Comparison of ENCODE assay signal across 18 cellular contexts in genomic region chr15:67180514-67181191, GRCh38.
DNase-seq lines count a peak whose midpoint lies in the region; TF ChIP-seq lines count a peak whose summit lies in the region.
"Had no signal": no experiment of that assay in that cellular context is flagged by ENCODE, and none has a peak within 500 bp of the region (broad histone marks: within the 10 kb centered on the region; RNA-seq: fewer than 3 reads in every experiment).

No MANE protein-coding gene starts in this region.

- H3K4me3 ChIP-seq in H7 (ENCODE audit: insufficient read depth, low read depth, low read length) (no peak overlapping the region), endodermal cell (ENCODE audit: low read length) (no peak overlapping the region)
- H3K4me3 ChIP-seq: skin epidermis had no signal

- H3K27ac Mint-ChIP-seq in endodermal cell, result no peak overlapping the region
- H3K27ac Mint-ChIP-seq in progenitor cell of endocrine pancreas, result no peak overlapping the region
- H3K27ac Mint-ChIP-seq: CD4-positive, alpha-beta T cell had no signal

- H3K36me3 Mint-ChIP-seq in endodermal cell (ENCODE audit: low read depth) (no peaks in the 10 kb centered on the region), progenitor cell of endocrine pancreas (ENCODE audit: insufficient read depth) (peaks cover 10% of the 10 kb centered on the region)

- 95% methylated on average over 4 to 9 of the region's 10 CpGs for WGBS in endodermal cell (ENCODE audit: insufficient coverage in 1 of 2, insufficient read length in 1 of 2), 2 experiments

- H3K27me3 Mint-ChIP-seq in endodermal cell (ENCODE audit: insufficient read depth) (no peaks in the 10 kb centered on the region), progenitor cell of endocrine pancreas (no peaks in the 10 kb centered on the region)
- H3K27me3 Mint-ChIP-seq: activated naive CD8-positive, alpha-beta T cell treated with anti-CD3 and anti-CD28 coated beads for 36 hours; CD4-positive, alpha-beta T cell; central memory CD8-positive, alpha-beta T cell; stimulated activated naive CD8-positive, alpha-beta T cell treated with anti-CD3 and anti-CD28 coated beads, Interleukin-15, amount 100 ng/mL, for 72 hours had no signal

- H3K36me3 ChIP-seq in H7 (replicated peaks; ENCODE audit: control insufficient read depth, insufficient read depth, low read length) (peaks cover 4% of the 10 kb centered on the region), endodermal cell (ENCODE audit: control insufficient read depth, insufficient read depth, low read length) (peaks cover 30% of the 10 kb centered on the region)

- no peak overlapping the region for H3K27ac ChIP-seq in endodermal cell (ENCODE audit: low read depth, low read length)

- peak; percentile 83 for DNase-seq in H7
- DNase-seq in NCI-H69 (lab: John Stamatoyannopoulos, UW), result peak; percentile 12
- peak; percentile 71 for DNase-seq in endodermal cell
- DNase-seq in progenitor cell of endocrine pancreas (ENCODE audit: low spot score, unreplicated experiment), result no peak
- no peak for DNase-seq in hypothalamus (lab: John Stamatoyannopoulos, UW)
- no peak for DNase-seq in AG08396 (ENCODE audit: low spot score)
- DNase-seq in NCI-H2171 treated with DMSO at 0.1 percent for 48 hours (lab: John Stamatoyannopoulos, UW), result no peak
- DNase-seq: activated CD4-positive, CD25-positive, alpha-beta regulatory T cell treated with anti-CD3 and anti-CD28 coated beads, Interleukin-2, amount 50 U/mL, for 72 hours; activated CD8-positive, alpha-beta memory T cell treated with anti-CD3 and anti-CD28 coated beads, Interleukin-2, amount 50 U/mL, for 4 hours; activated naive CD8-positive, alpha-beta T cell treated with anti-CD3 and anti-CD28 coated beads for 36 hours; islet precursor cell; Karpas-422; NCI-H1417 treated with DMSO at 0.1 percent for 48 hours; NCI-H226; stimulated activated naive CD8-positive, alpha-beta T cell treated with anti-CD3 and anti-CD28 coated beads, Interleukin-15, amount 100 ng/mL, for 72 hours had no signal

- TF ChIP-seq CTCF in endodermal cell (conservative IDR thresholded peaks at IDR 0.05) (peak; percentile 69), progenitor cell of endocrine pancreas (IDR thresholded peaks at IDR 0.05; ENCODE audit: unreplicated experiment) (peak; percentile 12)

- peaks cover 18% of the 10 kb centered on the region for H3K4me1 ChIP-seq in endodermal cell (ENCODE audit: control insufficient read depth, insufficient read depth, low read length)

- no peak overlapping the region for H3K9ac ChIP-seq in endodermal cell (ENCODE audit: extremely low read depth, low read length, poor library complexity, severe bottlenecking)

- no peak overlapping the region for H3K4me3 Mint-ChIP-seq in endodermal cell
- no peak overlapping the region for H3K4me3 Mint-ChIP-seq in progenitor cell of endocrine pancreas (ENCODE audit: low read depth)
- H3K4me3 Mint-ChIP-seq: activated naive CD8-positive, alpha-beta T cell treated with anti-CD3 and anti-CD28 coated beads for 36 hours; CD4-positive, alpha-beta T cell; central memory CD8-positive, alpha-beta T cell; stimulated activated naive CD8-positive, alpha-beta T cell treated with anti-CD3 and anti-CD28 coated beads, Interleukin-15, amount 100 ng/mL, for 72 hours had no signal

- no peaks in the 10 kb centered on the region for H3K27me3 ChIP-seq in H7 (ENCODE audit: control insufficient read depth, insufficient read depth, low read length)
- H3K27me3 ChIP-seq in endodermal cell (ENCODE audit: control insufficient read depth, insufficient read depth, low read length, poor library complexity, severe bottlenecking), result no peaks in the 10 kb centered on the region

- H3K4me1 Mint-ChIP-seq in endodermal cell, result peaks cover 23% of the 10 kb centered on the region
- peaks cover 12% of the 10 kb centered on the region for H3K4me1 Mint-ChIP-seq in progenitor cell of endocrine pancreas (ENCODE audit: low read depth)

- no peaks in the 10 kb centered on the region for H3K9me3 ChIP-seq in endodermal cell (ENCODE audit: control insufficient read depth, low read length)

- H3K9me3 Mint-ChIP-seq in endodermal cell (no peaks in the 10 kb centered on the region), progenitor cell of endocrine pancreas (ENCODE audit: low read depth) (no peaks in the 10 kb centered on the region)
- H3K9me3 Mint-ChIP-seq: activated naive CD8-positive, alpha-beta T cell treated with anti-CD3 and anti-CD28 coated beads for 36 hours; CD4-positive, alpha-beta T cell; central memory CD8-positive, alpha-beta T cell; stimulated activated naive CD8-positive, alpha-beta T cell treated with anti-CD3 and anti-CD28 coated beads, Interleukin-15, amount 100 ng/mL, for 72 hours had no signal

Comparison
In these comparisons a context has a peak if more than half of its experiments do, and no peak if none do; other contexts are left out.
1. DNase-seq: peak in H7 (single experiment), NCI-H69 (single experiment) and endodermal cell (single experiment); none in progenitor cell of endocrine pancreas (single experiment), hypothalamus (0 of 51), AG08396 (single experiment) and NCI-H2171 treated with DMSO at 0.1 percent for 48 hours (single experiment).